In the genomic region with DNA sequence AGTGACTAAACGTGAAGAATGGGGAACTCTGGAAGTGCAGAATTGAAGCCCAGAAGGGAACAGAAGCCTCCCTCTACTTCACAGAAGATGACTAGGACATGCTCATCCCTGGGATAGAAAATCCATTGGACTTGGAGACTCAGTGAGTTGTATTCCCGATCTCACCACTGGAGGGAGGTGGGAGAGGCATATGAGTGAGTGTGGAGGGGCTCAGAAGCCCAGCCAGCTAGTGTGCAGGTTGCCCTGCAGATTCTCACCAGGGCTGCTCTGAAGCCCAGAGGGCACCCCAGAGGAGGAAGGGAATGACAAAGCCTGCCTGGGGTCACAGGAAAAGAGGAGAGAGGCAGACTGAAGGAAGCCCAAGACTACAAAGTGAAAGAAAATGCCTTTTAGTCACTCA, we compare ENCODE assay signal across 11 cellular contexts. TPM values are rescaled to one million over a fixed set of nuclear protein-coding genes. Genes with fewer than 3 reads are reported as not detected.
DNase-seq lines count a peak whose midpoint lies in the region; ATAC-seq and TF ChIP-seq lines count a peak whose summit lies in the region.
"Had no signal": no experiment of that assay in that cellular context is flagged by ENCODE, and none has a peak within 500 bp of the region (broad histone marks: within the 10 kb centered on the region; RNA-seq: fewer than 3 reads in every experiment).

No MANE protein-coding gene starts in this region.

- H3K27ac ChIP-seq in neural progenitor cell: no peak overlapping the region

- DNase-seq in GM06990 (ENCODE audit: extremely low read depth, insufficient read length): no peak
- DNase-seq in NCI-H748 treated with DMSO at 0.1 percent for 48 hours (lab: John Stamatoyannopoulos, UW): peak; percentile 15
- peak; percentile 75 for DNase-seq in endothelial cell (ENCODE audit: low spot score)
- DNase-seq in neural progenitor cell (ENCODE audit: low spot score): peak; percentile 76
- DNase-seq in RPMI8226: no peak
- DNase-seq in mesothelial cell of epicardium (ENCODE audit: low spot score in 2 of 2, unreplicated experiment in 2 of 2): no peak
- DNase-seq in left lobe of liver (ENCODE audit: low spot score): no peak
- DNase-seq: aorta, foreskin fibroblast had no signal

- TF ChIP-seq CTCF in GM06990 (IDR thresholded peaks at IDR 0.05; ENCODE audit: insufficient read depth, low read length, poor library complexity, severe bottlenecking) (peak; percentile 1), endothelial cell (IDR thresholded peaks at IDR 0.05; ENCODE audit: unreplicated experiment) (peak; percentile 66), neural progenitor cell (IDR thresholded peaks at IDR 0.05) (peak; percentile 51), mesothelial cell of epicardium (IDR thresholded peaks at IDR 0.05; ENCODE audit: unreplicated experiment) (no peak)

- H3K27ac Mint-ChIP-seq in endothelial cell (ENCODE audit: unreplicated experiment) (no peak overlapping the region), neural progenitor cell (no peak overlapping the region), mesothelial cell of epicardium (no peak overlapping the region)
- H3K27ac Mint-ChIP-seq: IgD-negative memory B cell; T-helper 1 cell treated with Interleukin-12 subunit alpha and Interleukin-12 subunit beta and Interleukin-4 antibody, amounts not matched to agents 30 μg/mL and 1 μg/mL, for 36 hours had no signal

- ATAC-seq in left lobe of liver: no peak

- H3K36me3 Mint-ChIP-seq in endothelial cell (ENCODE audit: low read depth, unreplicated experiment): no peaks in the 10 kb centered on the region
- no peaks in the 10 kb centered on the region for H3K36me3 Mint-ChIP-seq in neural progenitor cell
- H3K36me3 Mint-ChIP-seq in mesothelial cell of epicardium: no peaks in the 10 kb centered on the region
- H3K36me3 Mint-ChIP-seq: IgD-negative memory B cell had no signal

- H3K79me2 ChIP-seq in neural progenitor cell (ENCODE audit: low read depth): no peaks in the 10 kb centered on the region

- H3K4me3 Mint-ChIP-seq in endothelial cell (ENCODE audit: unreplicated experiment) (no peak overlapping the region), neural progenitor cell (no peak overlapping the region), mesothelial cell of epicardium (no peak overlapping the region)
- H3K4me3 Mint-ChIP-seq: IgD-negative memory B cell; T-helper 1 cell treated with Interleukin-12 subunit alpha and Interleukin-12 subunit beta and Interleukin-4 antibody, amounts not matched to agents 30 μg/mL and 1 μg/mL, for 36 hours had no signal

- H3F3A ChIP-seq in neural progenitor cell (ENCODE audit: low read depth): no peaks in the 10 kb centered on the region

- H3K36me3 ChIP-seq in GM06990 (ENCODE audit: control insufficient read depth, insufficient read depth, low read length) (no peaks in the 10 kb centered on the region), neural progenitor cell (no peaks in the 10 kb centered on the region)

- H3K4me3 ChIP-seq in GM06990 (replicated peaks; ENCODE audit: low read depth, low read length) (no peak overlapping the region), neural progenitor cell (no peak overlapping the region)

- no peak overlapping the region for H2AFZ ChIP-seq in neural progenitor cell (replicated peaks)

- peaks cover 10% of the 10 kb centered on the region for H3K27me3 Mint-ChIP-seq in endothelial cell (ENCODE audit: unreplicated experiment)
- H3K27me3 Mint-ChIP-seq in neural progenitor cell (ENCODE audit: insufficient read depth, low read depth): peaks cover 44% of the 10 kb centered on the region
- peaks cover 93% of the 10 kb centered on the region for H3K27me3 Mint-ChIP-seq in mesothelial cell of epicardium (ENCODE audit: low read depth)

- no peak overlapping the region for H3K9ac ChIP-seq in neural progenitor cell

- no peaks in the 10 kb centered on the region for H4K20me1 ChIP-seq in neural progenitor cell (ENCODE audit: low read depth)

- peaks cover 5% of the 10 kb centered on the region for H3K27me3 ChIP-seq in GM06990 (replicated peaks; ENCODE audit: control insufficient read depth, insufficient read depth, low read length)
- peaks cover 91% of the 10 kb centered on the region for H3K27me3 ChIP-seq in neural progenitor cell

- no peaks in the 10 kb centered on the region for H3K9me3 Mint-ChIP-seq in endothelial cell (ENCODE audit: unreplicated experiment)
- H3K9me3 Mint-ChIP-seq in neural progenitor cell: no peaks in the 10 kb centered on the region
- H3K9me3 Mint-ChIP-seq in mesothelial cell of epicardium: no peaks in the 10 kb centered on the region
- H3K9me3 Mint-ChIP-seq: IgD-negative memory B cell; T-helper 1 cell treated with Interleukin-12 subunit alpha and Interleukin-12 subunit beta and Interleukin-4 antibody, amounts not matched to agents 30 μg/mL and 1 μg/mL, for 36 hours had no signal

- no peaks in the 10 kb centered on the region for H3K9me3 ChIP-seq in neural progenitor cell (ENCODE audit: low read depth)

- H3K4me1 Mint-ChIP-seq in endothelial cell (ENCODE audit: unreplicated experiment) (no peaks in the 10 kb centered on the region), neural progenitor cell (no peaks in the 10 kb centered on the region), mesothelial cell of epicardium (no peaks in the 10 kb centered on the region)

- no peaks in the 10 kb centered on the region for H3K4me1 ChIP-seq in neural progenitor cell

- H3K4me2 ChIP-seq in neural progenitor cell: no peak overlapping the region

RNA-seq across cellular contexts. Expression of a gene that starts 42.1 kb away (rescaled TPM):
- total RNA-seq in endothelial cell (ENCODE audit: unreplicated experiment): 274 TPM
- total RNA-seq in neural progenitor cell (ENCODE audit: low replicate concordance): 24.8 and 43.1 TPM in 2 replicates
- total RNA-seq in mesothelial cell of epicardium: 59.5 to 61.9 TPM (median 61.7 TPM) in 3 replicates
- 141 TPM for total RNA-seq in left lobe of liver

Comparison
In these comparisons a context has a peak if more than half of its experiments do, and no peak if none do; other contexts are left out.
1. DNase-seq: peak in NCI-H748 treated with DMSO at 0.1 percent for 48 hours (single experiment), endothelial cell (single experiment) and neural progenitor cell (single experiment); none in GM06990 (single experiment), RPMI8226 (single experiment), mesothelial cell of epicardium (0 of 2) and left lobe of liver (single experiment).